Comparison of ENCODE assay signal across 1 cellular context in the genomic region with DNA sequence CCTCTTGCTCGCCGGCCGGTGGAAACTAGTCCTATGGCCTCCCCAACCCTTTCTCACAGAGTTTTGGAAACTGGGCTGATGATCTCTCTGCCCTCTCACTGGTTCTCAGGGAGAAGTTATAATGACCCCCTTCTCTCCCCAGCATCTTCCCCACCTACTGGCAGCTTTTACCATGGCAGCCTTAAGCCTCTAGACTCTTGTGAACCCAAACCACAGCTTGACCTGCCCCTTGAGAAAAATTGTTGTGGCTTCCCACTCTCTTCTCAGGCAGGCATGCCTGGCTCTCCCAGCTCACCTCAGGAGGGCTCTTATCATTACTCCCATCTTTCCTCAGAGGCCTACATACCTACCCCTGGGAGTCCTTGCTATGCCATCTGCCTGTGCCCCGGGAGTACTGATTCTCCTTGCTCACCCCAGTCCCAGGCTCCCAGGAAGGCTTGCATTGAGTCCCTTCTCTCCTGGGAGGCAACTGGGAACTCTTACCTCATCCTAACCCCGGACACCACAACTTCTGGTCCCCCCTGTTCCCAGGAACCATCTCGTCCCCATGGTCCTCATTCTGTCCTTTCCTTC.
TF ChIP-seq lines count a peak whose summit lies in the region.

No MANE protein-coding gene starts in this region.

TF ChIP-seq in H1, 55 proteins besides CTCF, POLR2A, EP300 and RAD21:
- TF ChIP-seq, protein P1, sequence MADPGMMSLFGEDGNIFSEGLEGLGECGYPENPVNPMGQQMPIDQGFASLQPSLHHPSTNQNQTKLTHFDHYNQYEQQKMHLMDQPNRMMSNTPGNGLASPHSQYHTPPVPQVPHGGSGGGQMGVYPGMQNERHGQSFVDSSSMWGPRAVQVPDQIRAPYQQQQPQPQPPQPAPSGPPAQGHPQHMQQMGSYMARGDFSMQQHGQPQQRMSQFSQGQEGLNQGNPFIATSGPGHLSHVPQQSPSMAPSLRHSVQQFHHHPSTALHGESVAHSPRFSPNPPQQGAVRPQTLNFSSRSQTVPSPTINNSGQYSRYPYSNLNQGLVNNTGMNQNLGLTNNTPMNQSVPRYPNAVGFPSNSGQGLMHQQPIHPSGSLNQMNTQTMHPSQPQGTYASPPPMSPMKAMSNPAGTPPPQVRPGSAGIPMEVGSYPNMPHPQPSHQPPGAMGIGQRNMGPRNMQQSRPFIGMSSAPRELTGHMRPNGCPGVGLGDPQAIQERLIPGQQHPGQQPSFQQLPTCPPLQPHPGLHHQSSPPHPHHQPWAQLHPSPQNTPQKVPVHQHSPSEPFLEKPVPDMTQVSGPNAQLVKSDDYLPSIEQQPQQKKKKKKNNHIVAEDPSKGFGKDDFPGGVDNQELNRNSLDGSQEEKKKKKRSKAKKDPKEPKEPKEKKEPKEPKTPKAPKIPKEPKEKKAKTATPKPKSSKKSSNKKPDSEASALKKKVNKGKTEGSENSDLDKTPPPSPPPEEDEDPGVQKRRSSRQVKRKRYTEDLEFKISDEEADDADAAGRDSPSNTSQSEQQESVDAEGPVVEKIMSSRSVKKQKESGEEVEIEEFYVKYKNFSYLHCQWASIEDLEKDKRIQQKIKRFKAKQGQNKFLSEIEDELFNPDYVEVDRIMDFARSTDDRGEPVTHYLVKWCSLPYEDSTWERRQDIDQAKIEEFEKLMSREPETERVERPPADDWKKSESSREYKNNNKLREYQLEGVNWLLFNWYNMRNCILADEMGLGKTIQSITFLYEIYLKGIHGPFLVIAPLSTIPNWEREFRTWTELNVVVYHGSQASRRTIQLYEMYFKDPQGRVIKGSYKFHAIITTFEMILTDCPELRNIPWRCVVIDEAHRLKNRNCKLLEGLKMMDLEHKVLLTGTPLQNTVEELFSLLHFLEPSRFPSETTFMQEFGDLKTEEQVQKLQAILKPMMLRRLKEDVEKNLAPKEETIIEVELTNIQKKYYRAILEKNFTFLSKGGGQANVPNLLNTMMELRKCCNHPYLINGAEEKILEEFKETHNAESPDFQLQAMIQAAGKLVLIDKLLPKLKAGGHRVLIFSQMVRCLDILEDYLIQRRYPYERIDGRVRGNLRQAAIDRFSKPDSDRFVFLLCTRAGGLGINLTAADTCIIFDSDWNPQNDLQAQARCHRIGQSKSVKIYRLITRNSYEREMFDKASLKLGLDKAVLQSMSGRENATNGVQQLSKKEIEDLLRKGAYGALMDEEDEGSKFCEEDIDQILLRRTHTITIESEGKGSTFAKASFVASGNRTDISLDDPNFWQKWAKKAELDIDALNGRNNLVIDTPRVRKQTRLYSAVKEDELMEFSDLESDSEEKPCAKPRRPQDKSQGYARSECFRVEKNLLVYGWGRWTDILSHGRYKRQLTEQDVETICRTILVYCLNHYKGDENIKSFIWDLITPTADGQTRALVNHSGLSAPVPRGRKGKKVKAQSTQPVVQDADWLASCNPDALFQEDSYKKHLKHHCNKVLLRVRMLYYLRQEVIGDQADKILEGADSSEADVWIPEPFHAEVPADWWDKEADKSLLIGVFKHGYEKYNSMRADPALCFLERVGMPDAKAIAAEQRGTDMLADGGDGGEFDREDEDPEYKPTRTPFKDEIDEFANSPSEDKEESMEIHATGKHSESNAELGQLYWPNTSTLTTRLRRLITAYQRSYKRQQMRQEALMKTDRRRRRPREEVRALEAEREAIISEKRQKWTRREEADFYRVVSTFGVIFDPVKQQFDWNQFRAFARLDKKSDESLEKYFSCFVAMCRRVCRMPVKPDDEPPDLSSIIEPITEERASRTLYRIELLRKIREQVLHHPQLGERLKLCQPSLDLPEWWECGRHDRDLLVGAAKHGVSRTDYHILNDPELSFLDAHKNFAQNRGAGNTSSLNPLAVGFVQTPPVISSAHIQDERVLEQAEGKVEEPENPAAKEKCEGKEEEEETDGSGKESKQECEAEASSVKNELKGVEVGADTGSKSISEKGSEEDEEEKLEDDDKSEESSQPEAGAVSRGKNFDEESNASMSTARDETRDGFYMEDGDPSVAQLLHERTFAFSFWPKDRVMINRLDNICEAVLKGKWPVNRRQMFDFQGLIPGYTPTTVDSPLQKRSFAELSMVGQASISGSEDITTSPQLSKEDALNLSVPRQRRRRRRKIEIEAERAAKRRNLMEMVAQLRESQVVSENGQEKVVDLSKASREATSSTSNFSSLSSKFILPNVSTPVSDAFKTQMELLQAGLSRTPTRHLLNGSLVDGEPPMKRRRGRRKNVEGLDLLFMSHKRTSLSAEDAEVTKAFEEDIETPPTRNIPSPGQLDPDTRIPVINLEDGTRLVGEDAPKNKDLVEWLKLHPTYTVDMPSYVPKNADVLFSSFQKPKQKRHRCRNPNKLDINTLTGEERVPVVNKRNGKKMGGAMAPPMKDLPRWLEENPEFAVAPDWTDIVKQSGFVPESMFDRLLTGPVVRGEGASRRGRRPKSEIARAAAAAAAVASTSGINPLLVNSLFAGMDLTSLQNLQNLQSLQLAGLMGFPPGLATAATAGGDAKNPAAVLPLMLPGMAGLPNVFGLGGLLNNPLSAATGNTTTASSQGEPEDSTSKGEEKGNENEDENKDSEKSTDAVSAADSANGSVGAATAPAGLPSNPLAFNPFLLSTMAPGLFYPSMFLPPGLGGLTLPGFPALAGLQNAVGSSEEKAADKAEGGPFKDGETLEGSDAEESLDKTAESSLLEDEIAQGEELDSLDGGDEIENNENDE (IDR thresholded peaks at IDR 0.05; ENCODE audit: insufficient replicate concordance, low read length): no peak
- TF ChIP-seq POLR2AphosphoS5 (IDR thresholded peaks at IDR 0.05; ENCODE audit: low read depth, low read length): no peak
